1 cellular context compared by ENCODE assay signal in genomic region chr15:98904466-98905048, GRCh38.
TF ChIP-seq lines count a peak whose summit lies in the region.

No MANE protein-coding gene starts in this region.

TF ChIP-seq in WTC11, 78 proteins besides CTCF, POLR2A, EP300 and RAD21 (continued from another document):
- TF ChIP-seq ATF6 (CRISPR knock-in tag; IDR thresholded peaks at IDR 0.05), result no peak
- TF ChIP-seq HMGXB4 (CRISPR knock-in tag; IDR thresholded peaks at IDR 0.05), result no peak
- TF ChIP-seq ZNF263 (CRISPR knock-in tag; IDR thresholded peaks at IDR 0.05; ENCODE audit: low read depth), result no peak
- no peak for TF ChIP-seq EMX1 (CRISPR knock-in tag; IDR thresholded peaks at IDR 0.05)
- TF ChIP-seq RORB (CRISPR knock-in tag; IDR thresholded peaks at IDR 0.05), result no peak
- no peak for TF ChIP-seq AFF4 (CRISPR knock-in tag; IDR thresholded peaks at IDR 0.05; ENCODE audit: borderline replicate concordance)
- TF ChIP-seq JAZF1 (CRISPR knock-in tag; IDR thresholded peaks at IDR 0.05), result no peak
TF ChIP-seq in WTC11: peak in this region for 0.
